ENCODE assay signal across 15 cellular contexts in genomic region chrX:727738-728621, GRCh38.
A peak's percentile ranks its signal among the peaks of the same experiment; 100 is the strongest.
DNase-seq lines count a peak whose midpoint lies in the region; ATAC-seq, FAIRE-seq and TF ChIP-seq lines count a peak whose summit lies in the region.
"Had no signal": no experiment of that assay in that cellular context is flagged by ENCODE, and none has a peak within 500 bp of the region (broad histone marks: within the 10 kb centered on the region; RNA-seq: fewer than 3 reads in every experiment).

No MANE protein-coding gene starts in this region.

- no peaks in the 10 kb centered on the region for H4K20me1 ChIP-seq in DOHH2 (ENCODE audit: control insufficient read depth, insufficient read depth, low read depth, low read length)

- TF ChIP-seq CTCF in DOHH2 (IDR thresholded peaks at IDR 0.05; ENCODE audit: low read depth, low read length, poor library complexity, severe bottlenecking) (peak; percentile 65), nephron (IDR thresholded peaks at IDR 0.05; ENCODE audit: unreplicated experiment in 3 of 3) (peak; percentile 26 to 42 (median 28))

- H3K27ac ChIP-seq in DOHH2 (ENCODE audit: low read depth, low read length), result no peak overlapping the region

- H3K36me3 ChIP-seq in DOHH2 (ENCODE audit: control insufficient read depth, low read length), result no peaks in the 10 kb centered on the region

- H3K4me1 Mint-ChIP-seq in activated T-helper 17 cell treated with anti-CD3 and anti-CD28 coated beads, Interleukin-2, amount 50 U/mL, for 72 hours, result peaks cover 3% of the 10 kb centered on the region
- H3K4me1 Mint-ChIP-seq in nephron, result no peaks in the 10 kb centered on the region
- H3K4me1 Mint-ChIP-seq in activated CD8-positive, alpha-beta memory T cell treated with anti-CD3 and anti-CD28 coated beads, Interleukin-2, amount 10 ng/mL, durations not matched to agents 7 days and 5 days, result no peaks in the 10 kb centered on the region
- H3K4me1 Mint-ChIP-seq: activated naive CD4-positive, alpha-beta T cell treated with anti-CD3 and anti-CD28 coated beads, Interleukin-2, amount 50 U/mL, for 24 hours had no signal

- H3K4me1 ChIP-seq in DOHH2 (ENCODE audit: control insufficient read depth, low read length), result peaks cover 4% of the 10 kb centered on the region

- no peaks in the 10 kb centered on the region for H3K9me2 ChIP-seq in DOHH2 (replicated peaks; ENCODE audit: control insufficient read depth, low read length)

- no peaks in the 10 kb centered on the region for H3K9me3 Mint-ChIP-seq in activated T-helper 17 cell treated with anti-CD3 and anti-CD28 coated beads, Interleukin-2, amount 50 U/mL, for 72 hours
- H3K9me3 Mint-ChIP-seq in nephron, result peaks cover 15% of the 10 kb centered on the region
- peaks cover 19% of the 10 kb centered on the region for H3K9me3 Mint-ChIP-seq in activated CD8-positive, alpha-beta memory T cell treated with anti-CD3 and anti-CD28 coated beads, Interleukin-2, amount 10 ng/mL, durations not matched to agents 7 days and 5 days (ENCODE audit: low read depth)
- H3K9me3 Mint-ChIP-seq: activated naive CD4-positive, alpha-beta T cell treated with anti-CD3 and anti-CD28 coated beads, Interleukin-2, amount 50 U/mL, for 24 hours had no signal

- peak overlapping the region; percentile 28; the same call in 1 of the 2 replicates for H3K4me2 ChIP-seq in DOHH2 (ENCODE audit: low read length)

- H3K27me3 Mint-ChIP-seq in activated T-helper 17 cell treated with anti-CD3 and anti-CD28 coated beads, Interleukin-2, amount 50 U/mL, for 72 hours, result no peaks in the 10 kb centered on the region
- peaks cover 9% of the 10 kb centered on the region for H3K27me3 Mint-ChIP-seq in nephron (ENCODE audit: low read depth)
- H3K27me3 Mint-ChIP-seq in activated CD8-positive, alpha-beta memory T cell treated with anti-CD3 and anti-CD28 coated beads, Interleukin-2, amount 10 ng/mL, durations not matched to agents 7 days and 5 days, result no peaks in the 10 kb centered on the region
- H3K27me3 Mint-ChIP-seq: activated naive CD4-positive, alpha-beta T cell treated with anti-CD3 and anti-CD28 coated beads, Interleukin-2, amount 50 U/mL, for 24 hours; natural killer cell treated with Interleukin-12 subunit alpha and Interleukin-12 subunit beta and Interleukin-15 and Interleukin-18, amount 100 ng/mL, for 72 hours had no signal

- H3K4me3 ChIP-seq in DOHH2 (ENCODE audit: low read length), result no peak overlapping the region

- H3F3A ChIP-seq in DOHH2 (ENCODE audit: control insufficient read depth, insufficient read depth), result no peaks in the 10 kb centered on the region

- no peaks in the 10 kb centered on the region for H3K27me3 ChIP-seq in DOHH2 (ENCODE audit: control insufficient read depth, low read length)

- H3K36me3 Mint-ChIP-seq in activated T-helper 17 cell treated with anti-CD3 and anti-CD28 coated beads, Interleukin-2, amount 50 U/mL, for 72 hours (ENCODE audit: low read depth), result no peaks in the 10 kb centered on the region
- H3K36me3 Mint-ChIP-seq in nephron (ENCODE audit: low read depth), result peaks cover 8% of the 10 kb centered on the region
- peaks cover 4% of the 10 kb centered on the region for H3K36me3 Mint-ChIP-seq in activated CD8-positive, alpha-beta memory T cell treated with anti-CD3 and anti-CD28 coated beads, Interleukin-2, amount 10 ng/mL, durations not matched to agents 7 days and 5 days
- H3K36me3 Mint-ChIP-seq: activated naive CD4-positive, alpha-beta T cell treated with anti-CD3 and anti-CD28 coated beads, Interleukin-2, amount 50 U/mL, for 24 hours; CD8-positive, alpha-beta T cell had no signal

- H3K9me3 ChIP-seq in DOHH2 (ENCODE audit: control insufficient read depth, insufficient read depth, low read length), result peaks cover 14% of the 10 kb centered on the region; the same call in 1 of the 2 replicates

- H3K79me2 ChIP-seq in DOHH2 (ENCODE audit: control insufficient read depth, low read length), result no peaks in the 10 kb centered on the region

- CTCF ChIA-PET in activated CD8-positive, alpha-beta memory T cell treated with anti-CD3 and anti-CD28 coated beads, Interleukin-2, amount 10 ng/mL, durations not matched to agents 7 days and 5 days (lab: Charles Lee), result no interaction called here

- H3K4me3 Mint-ChIP-seq in activated T-helper 17 cell treated with anti-CD3 and anti-CD28 coated beads, Interleukin-2, amount 50 U/mL, for 72 hours, result no peak overlapping the region
- H3K4me3 Mint-ChIP-seq in nephron, result no peak overlapping the region
- no peak overlapping the region for H3K4me3 Mint-ChIP-seq in activated CD8-positive, alpha-beta memory T cell treated with anti-CD3 and anti-CD28 coated beads, Interleukin-2, amount 10 ng/mL, durations not matched to agents 7 days and 5 days
- H3K4me3 Mint-ChIP-seq: activated CD8-positive, alpha-beta T cell treated with anti-CD3 and anti-CD28 coated beads, Interleukin-2, amount 10 ng/mL, durations not matched to agents 7 days and 5 days; activated naive CD4-positive, alpha-beta T cell treated with anti-CD3 and anti-CD28 coated beads, Interleukin-2, amount 50 U/mL, for 24 hours; CD8-positive, alpha-beta T cell; natural killer cell treated with Interleukin-12 subunit alpha and Interleukin-12 subunit beta and Interleukin-15 and Interleukin-18, amount 100 ng/mL, for 72 hours had no signal

- DNase-seq in HT1080 (ENCODE audit: low read depth) (peak; percentile 23), HuH-7.5 (ENCODE audit: low spot score) (no peak), frontal cortex (ENCODE audit: low spot score in 2 of 2) (no peak)
- DNase-seq in activated CD8-positive, alpha-beta memory T cell treated with anti-CD3 and anti-CD28 coated beads, Interleukin-2, amount 10 ng/mL, durations not matched to agents 7 days and 5 days, result no peak
- DNase-seq: activated CD8-positive, alpha-beta T cell treated with anti-CD3 and anti-CD28 coated beads, Interleukin-2, amount 10 ng/mL, durations not matched to agents 7 days and 5 days; CD8-positive, alpha-beta T cell; left colon; NCI-H524 treated with DMSO at 0.1 percent for 48 hours; stimulated activated CD8-positive, alpha-beta memory T cell treated with anti-CD3 and anti-CD28 coated beads, Interleukin-4, amount 100 ng/mL, for 48 hours had no signal

- no peak for FAIRE-seq in frontal cortex (lab: Jason Lieb, UNC)

- ATAC-seq in activated T-helper 17 cell treated with anti-CD3 and anti-CD28 coated beads, Interleukin-2, amount 50 U/mL, for 72 hours (replicated peaks), result peak; percentile 3
- ATAC-seq in activated CD8-positive, alpha-beta memory T cell treated with anti-CD3 and anti-CD28 coated beads, Interleukin-2, amount 10 ng/mL, durations not matched to agents 7 days and 5 days, result no peak
- no peak for ATAC-seq in HG03520 (IDR thresholded peaks at IDR 0.05; ENCODE audit: unreplicated experiment)
- ATAC-seq: activated CD8-positive, alpha-beta T cell treated with anti-CD3 and anti-CD28 coated beads, Interleukin-2, amount 10 ng/mL, durations not matched to agents 7 days and 5 days; CD8-positive, alpha-beta T cell; left colon had no signal

- no peak overlapping the region for H3K27ac Mint-ChIP-seq in activated T-helper 17 cell treated with anti-CD3 and anti-CD28 coated beads, Interleukin-2, amount 50 U/mL, for 72 hours
- H3K27ac Mint-ChIP-seq in nephron, result no peak overlapping the region
- no peak overlapping the region for H3K27ac Mint-ChIP-seq in activated CD8-positive, alpha-beta memory T cell treated with anti-CD3 and anti-CD28 coated beads, Interleukin-2, amount 10 ng/mL, durations not matched to agents 7 days and 5 days
- H3K27ac Mint-ChIP-seq: activated CD8-positive, alpha-beta T cell treated with anti-CD3 and anti-CD28 coated beads, Interleukin-2, amount 10 ng/mL, durations not matched to agents 7 days and 5 days; activated naive CD4-positive, alpha-beta T cell treated with anti-CD3 and anti-CD28 coated beads, Interleukin-2, amount 50 U/mL, for 24 hours; CD8-positive, alpha-beta T cell; natural killer cell treated with Interleukin-12 subunit alpha and Interleukin-12 subunit beta and Interleukin-15 and Interleukin-18, amount 100 ng/mL, for 72 hours had no signal
